23 cellular contexts compared by ENCODE assay signal in the genomic region with DNA sequence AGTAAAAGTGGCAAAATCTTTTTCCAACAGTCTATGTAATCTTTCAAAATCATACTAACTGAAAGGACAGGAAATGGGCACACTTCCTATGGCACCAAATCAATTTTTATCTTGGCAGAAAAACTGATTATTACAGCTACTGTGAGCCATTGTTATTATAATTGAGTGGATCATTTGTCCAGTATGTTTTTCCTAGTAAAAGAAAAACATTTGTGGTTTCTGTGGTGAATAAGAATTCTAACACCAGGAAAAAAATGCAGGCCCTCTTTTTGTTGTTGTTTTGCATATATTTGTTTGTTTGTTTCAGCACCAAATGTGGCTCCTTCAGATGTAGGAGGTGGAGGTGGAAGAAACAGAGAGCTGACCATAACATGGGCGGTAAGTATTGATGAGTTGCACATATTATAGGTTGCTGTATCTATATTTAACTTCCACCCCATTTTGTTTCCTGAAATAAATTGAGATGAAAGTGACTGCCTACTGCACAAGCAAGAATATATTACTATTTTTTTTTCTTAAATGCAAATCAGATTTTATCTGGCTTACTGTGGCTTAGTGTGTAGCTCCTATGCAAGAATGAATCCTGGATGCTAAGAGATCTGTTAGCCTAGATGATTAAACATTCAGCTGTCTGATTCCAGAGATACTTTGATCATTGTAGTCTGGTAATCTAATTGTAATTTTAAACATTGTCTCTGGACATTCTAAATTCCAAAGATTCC.
DNase-seq lines count a peak whose midpoint lies in the region; ATAC-seq, FAIRE-seq and TF ChIP-seq lines count a peak whose summit lies in the region.
"Had no signal": no experiment of that assay in that cellular context is flagged by ENCODE, and none has a peak within 500 bp of the region (broad histone marks: within the 10 kb centered on the region; RNA-seq: fewer than 3 reads in every experiment).

No MANE protein-coding gene starts in this region.

- no peak for FAIRE-seq in A549 (lab: Jason Lieb, UNC)
- FAIRE-seq: D721Med, HepG2 had no signal

- H3K79me2 ChIP-seq in Loucy (ENCODE audit: insufficient read depth, low read length) (no peaks in the 10 kb centered on the region), MM.1S (ENCODE audit: low read length) (no peaks in the 10 kb centered on the region)

- no peak for TF ChIP-seq POLR2A in A549 (IDR thresholded peaks at IDR 0.05; ENCODE audit: low read length)

- H3K4me1 ChIP-seq in A549 (peaks cover 15% of the 10 kb centered on the region; the same call in 1 of the 3 replicates), Loucy (ENCODE audit: insufficient read depth, low read length, poor library complexity, severe bottlenecking) (peaks cover 19% of the 10 kb centered on the region), MM.1S (ENCODE audit: low read length) (no peaks in the 10 kb centered on the region), mucosa of descending colon (ENCODE audit: low read depth) (no peaks in the 10 kb centered on the region)

- DNase-seq in A549 (ENCODE audit: low read depth in 1 of 2, low spot score in 1 of 2): no peak
- DNase-seq in choroid plexus epithelial cell (ENCODE audit: low read depth): peak; percentile 3
- peak; percentile 27 for DNase-seq in iris pigment epithelial cell (ENCODE audit: low read depth)
- DNase-seq in MM.1S: no peak
- DNase-seq in medulla oblongata (ENCODE audit: extremely low spot score): no peak
- DNase-seq in mucosa of descending colon: no peak
- DNase-seq: activated CD4-positive, alpha-beta T cell treated with anti-CD3 and anti-CD28 coated beads, Interleukin-2, amount 50 U/mL, for 48 hours; activated CD8-positive, alpha-beta memory T cell treated with anti-CD3 and anti-CD28 coated beads, Interleukin-2, amount 50 U/mL, for 48 hours; activated naive CD8-positive, alpha-beta T cell treated with anti-CD3 and anti-CD28 coated beads, Interleukin-2, amount 10 ng/mL, durations not matched to agents 7 days and 5 days; dorsolateral prefrontal cortex; NCI-H1436; NCI-H526; occipital lobe; stimulated activated CD4-positive, alpha-beta T cell treated with anti-CD3 and anti-CD28 coated beads, Interleukin-12 subunit alpha, Interleukin-12 subunit beta, amount 100 ng/mL, for 4 hours; stomach; T-helper 9 cell had no signal

- H3K36me3 ChIP-seq in Loucy (ENCODE audit: insufficient read depth, low read length): no peaks in the 10 kb centered on the region
- no peaks in the 10 kb centered on the region for H3K36me3 ChIP-seq in MM.1S (replicated peaks; ENCODE audit: insufficient read depth, low read length)
- no peaks in the 10 kb centered on the region for H3K36me3 ChIP-seq in mucosa of descending colon (ENCODE audit: low read depth)
- H3K36me3 ChIP-seq: cardiac muscle cell, stomach had no signal

- no peaks in the 10 kb centered on the region for H4K20me1 ChIP-seq in Loucy (ENCODE audit: insufficient read depth, low read length, poor library complexity, severe bottlenecking)
- no peaks in the 10 kb centered on the region for H4K20me1 ChIP-seq in MM.1S (ENCODE audit: insufficient read depth, low read length)

- H3K27ac ChIP-seq in A549: peak overlapping the region in 1 of 2 experiments; percentile 14; a peak in 1 of 6 replicates
- H3K27ac ChIP-seq in MM.1S (ENCODE audit: low read length): no peak overlapping the region
- H3K27ac ChIP-seq: cardiac muscle cell, RWPE1, stomach had no signal

- H3K9me3 ChIP-seq in A549: peaks cover 32% of the 10 kb centered on the region
- H3K9me3 ChIP-seq in Loucy (ENCODE audit: insufficient read depth, low read depth, low read length): peaks cover 2% of the 10 kb centered on the region; the same call in 1 of the 2 replicates
- H3K9me3 ChIP-seq in MM.1S (replicated peaks; ENCODE audit: insufficient read depth, low read length): no peaks in the 10 kb centered on the region
- peaks cover 26% of the 10 kb centered on the region for H3K9me3 ChIP-seq in mucosa of descending colon

- no peak overlapping the region for H3K9ac ChIP-seq in Loucy (ENCODE audit: low read depth, low read length, poor library complexity, severe bottlenecking)
- no peak overlapping the region for H3K9ac ChIP-seq in MM.1S (ENCODE audit: low read length)

- POLR2A ChIA-PET in A549 (lab: Yijun Ruan, JAX): no interaction called here

- H3K27me3 ChIP-seq in Loucy (ENCODE audit: insufficient read depth, low read length, poor library complexity, severe bottlenecking): no peaks in the 10 kb centered on the region
- no peaks in the 10 kb centered on the region for H3K27me3 ChIP-seq in MM.1S (replicated peaks; ENCODE audit: insufficient read depth, low read length)
- H3K27me3 ChIP-seq: cardiac muscle cell, dorsolateral prefrontal cortex, stomach had no signal

- TF ChIP-seq CTCF in A549 (IDR thresholded peaks at IDR 0.05) (no peak), Loucy (conservative IDR thresholded peaks at IDR 0.05; ENCODE audit: low read length) (no peak), choroid plexus epithelial cell (conservative IDR thresholded peaks at IDR 0.05; ENCODE audit: low read depth, low read length) (no peak), MM.1S (IDR thresholded peaks at IDR 0.05; ENCODE audit: low read length) (no peak), mucosa of descending colon (IDR thresholded peaks at IDR 0.05) (no peak)

- H3K4me3 ChIP-seq in A549: no peak overlapping the region
- H3K4me3 ChIP-seq in Loucy (ENCODE audit: low read length, poor library complexity, severe bottlenecking): no peak overlapping the region
- H3K4me3 ChIP-seq in choroid plexus epithelial cell (ENCODE audit: low read depth, low read length): no peak overlapping the region
- H3K4me3 ChIP-seq in MM.1S (ENCODE audit: low read length): no peak overlapping the region
- H3K4me3 ChIP-seq in mucosa of descending colon: no peak overlapping the region
- H3K4me3 ChIP-seq: cardiac muscle cell, dorsolateral prefrontal cortex, stomach had no signal

- TF ChIP-seq EP300 in A549 (IDR thresholded peaks at IDR 0.05): no peak

- H2AFZ ChIP-seq in Loucy (ENCODE audit: low read length): no peak overlapping the region; the same call in 1 of the 2 replicates
- no peak overlapping the region for H2AFZ ChIP-seq in MM.1S (ENCODE audit: low read length)

- H3K4me2 ChIP-seq in A549 (0 out of 3 replicates have a peak overlapping the region, but pooled peaks have one; percentile 0), Loucy (ENCODE audit: low read depth, low read length, poor library complexity, severe bottlenecking) (peak overlapping the region; percentile 52), MM.1S (ENCODE audit: low read depth, low read length) (no peak overlapping the region)

- ATAC-seq in A549: peak in 1 of 2 experiments; percentile 53; a peak in 2 of 6 replicates
- ATAC-seq in HG03095 (IDR thresholded peaks at IDR 0.05; ENCODE audit: unreplicated experiment): no peak
- no peak for ATAC-seq in mucosa of descending colon
- ATAC-seq: HepG2, WTC11 had no signal

- CTCF ChIA-PET in A549 (lab: Yijun Ruan, JAX): interaction anchor here (1.0 kb wide), 1 partner anchor 11 kb away, joined by 4 read pairs; no protein-coding TSS in a partner anchor

- no peak for TF ChIP-seq RAD21 in A549 (conservative IDR thresholded peaks at IDR 0.05 in 1 of 2, IDR thresholded peaks at IDR 0.05 in 1 of 2)

- H3K9me2 ChIP-seq in Loucy (replicated peaks; ENCODE audit: low read depth, low read length) (no peaks in the 10 kb centered on the region), MM.1S (replicated peaks; ENCODE audit: insufficient read depth, low read length) (no peaks in the 10 kb centered on the region)

- intact Hi-C loops in mucosa of descending colon (cut with DNase I, micrococcal nuclease): no loop called here

- H3F3A ChIP-seq in Loucy (ENCODE audit: low read depth) (0 out of 2 replicates have a peak, but pooled peaks cover 2% of the 10 kb centered on the region), MM.1S (ENCODE audit: insufficient read depth, low read length) (no peaks in the 10 kb centered on the region)

- 80% methylated on average over 1 of the region's 1 CpG for WGBS in A549 (ENCODE audit: missing lambda C conversion rate)

TF ChIP-seq in A549, 52 proteins besides CTCF, POLR2A, EP300 and RAD21:
- TF ChIP-seq, protein P1, sequence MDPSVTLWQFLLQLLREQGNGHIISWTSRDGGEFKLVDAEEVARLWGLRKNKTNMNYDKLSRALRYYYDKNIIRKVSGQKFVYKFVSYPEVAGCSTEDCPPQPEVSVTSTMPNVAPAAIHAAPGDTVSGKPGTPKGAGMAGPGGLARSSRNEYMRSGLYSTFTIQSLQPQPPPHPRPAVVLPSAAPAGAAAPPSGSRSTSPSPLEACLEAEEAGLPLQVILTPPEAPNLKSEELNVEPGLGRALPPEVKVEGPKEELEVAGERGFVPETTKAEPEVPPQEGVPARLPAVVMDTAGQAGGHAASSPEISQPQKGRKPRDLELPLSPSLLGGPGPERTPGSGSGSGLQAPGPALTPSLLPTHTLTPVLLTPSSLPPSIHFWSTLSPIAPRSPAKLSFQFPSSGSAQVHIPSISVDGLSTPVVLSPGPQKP (IDR thresholded peaks at IDR 0.05; ENCODE audit: low read depth, low read length): no peak
- TF ChIP-seq HEYL (CRISPR knock-in tag; IDR thresholded peaks at IDR 0.05): no peak
- TF ChIP-seq, protein P2, sequence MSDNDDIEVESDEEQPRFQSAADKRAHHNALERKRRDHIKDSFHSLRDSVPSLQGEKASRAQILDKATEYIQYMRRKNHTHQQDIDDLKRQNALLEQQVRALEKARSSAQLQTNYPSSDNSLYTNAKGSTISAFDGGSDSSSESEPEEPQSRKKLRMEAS (IDR thresholded peaks at IDR 0.05): no peak
- TF ChIP-seq ESRRA (IDR thresholded peaks at IDR 0.05; ENCODE audit: borderline replicate concordance, low read length): no peak
- no peak for TF ChIP-seq FOSL2 (IDR thresholded peaks at IDR 0.05)
- TF ChIP-seq FOSL2 (CRISPR knock-in tag; IDR thresholded peaks at IDR 0.05): no peak
- no peak for TF ChIP-seq HDAC2 (IDR thresholded peaks at IDR 0.05)
- no peak for TF ChIP-seq RCOR1 (IDR thresholded peaks at IDR 0.05; ENCODE audit: low read depth, low read length)
- no peak for TF ChIP-seq TP53 (CRISPR knock-in tag; IDR thresholded peaks at IDR 0.05)

Comparison
In these comparisons a context has a peak if more than half of its experiments do, and no peak if none do; other contexts are left out.
1. DNase-seq: peak in choroid plexus epithelial cell (single experiment) and iris pigment epithelial cell (single experiment); none in A549 (0 of 2), MM.1S (single experiment), medulla oblongata (single experiment) and mucosa of descending colon (0 of 3).